1 cellular context compared by ENCODE assay signal in genomic region chr5:865771-866170, GRCh38.
TF ChIP-seq lines count a peak whose summit lies in the region.

No MANE protein-coding gene starts in this region.

TF ChIP-seq in K562, 482 proteins besides CTCF, POLR2A, EP300 and RAD21:
- TF ChIP-seq FOXK2 (conservative IDR thresholded peaks at IDR 0.05 in 1 of 2, IDR thresholded peaks at IDR 0.05 in 1 of 2; ENCODE audit: low read depth in 2 of 2) (no peak), IRF2 (CRISPR knock-in tag; IDR thresholded peaks at IDR 0.05) (no peak), MIER1 (IDR thresholded peaks at IDR 0.05; ENCODE audit: low read depth) (no peak), ZNF444 (CRISPR knock-in tag; IDR thresholded peaks at IDR 0.05) (no peak), MYC (IDR thresholded peaks at IDR 0.05; ENCODE audit: low read depth, low read length) (no peak), MYC (CRISPR knock-in tag; IDR thresholded peaks at IDR 0.05; ENCODE audit: borderline replicate concordance, low read depth) (no peak), PRMT5 (CRISPR knock-in tag; IDR thresholded peaks at IDR 0.05) (no peak), NELFE (IDR thresholded peaks at IDR 0.05; ENCODE audit: insufficient read depth, insufficient read length) (no peak), NUFIP1 (IDR thresholded peaks at IDR 0.05; ENCODE audit: partially characterized antibody) (no peak), HDAC2 (IDR thresholded peaks at IDR 0.05) (no peak), KLF1 (tag; IDR thresholded peaks at IDR 0.05) (no peak), ILF3 (IDR thresholded peaks at IDR 0.05; ENCODE audit: borderline replicate concordance) (no peak), MLX (CRISPR knock-in tag; conservative IDR thresholded peaks at IDR 0.05) (no peak), CREM (IDR thresholded peaks at IDR 0.05; ENCODE audit: low read depth) (no peak), FIP1L1 (IDR thresholded peaks at IDR 0.05; ENCODE audit: low read depth, low read length, poor library complexity, severe bottlenecking) (no peak), E4F1 (CRISPR knock-in tag; IDR thresholded peaks at IDR 0.05; ENCODE audit: borderline replicate concordance) (no peak), ZNF316 (IDR thresholded peaks at IDR 0.05) (no peak), MITF (IDR thresholded peaks at IDR 0.05) (no peak), POLR2G (IDR thresholded peaks at IDR 0.05; ENCODE audit: low read depth, low read length) (peak; percentile 62), SIRT6 (IDR thresholded peaks at IDR 0.05; ENCODE audit: low read depth, low read length) (no peak), ID3 (CRISPR knock-in tag; IDR thresholded peaks at IDR 0.05) (no peak), ID3 (tag; IDR thresholded peaks at IDR 0.05) (no peak), RBFOX2 (IDR thresholded peaks at IDR 0.05; ENCODE audit: low read depth, low read length) (0 out of 2 replicates have a peak, but pooled peaks have one; percentile 17), E2F4 (CRISPR knock-in tag; IDR thresholded peaks at IDR 0.05; ENCODE audit: low read depth) (no peak), HSF4 (CRISPR knock-in tag; IDR thresholded peaks at IDR 0.05; ENCODE audit: borderline replicate concordance) (no peak), DLX4 (CRISPR knock-in tag; IDR thresholded peaks at IDR 0.05) (no peak), POLR2AphosphoS5 (IDR thresholded peaks at IDR 0.05; ENCODE audit: control insufficient read depth, insufficient read depth, low read depth, low read length) (peak; percentile 4; the same call in 1 of the 2 replicates), SMARCC2 (IDR thresholded peaks at IDR 0.05; ENCODE audit: low read depth) (no peak)
